8 cellular contexts compared by ENCODE assay signal in genomic region chr5:123670981-123671557, GRCh38.
A peak's percentile ranks its signal among the peaks of the same experiment; 100 is the strongest.
DNase-seq lines count a peak whose midpoint lies in the region; ATAC-seq and TF ChIP-seq lines count a peak whose summit lies in the region.

No MANE protein-coding gene starts in this region.

- intact Hi-C loops in activated CD8-positive, alpha-beta T cell treated with anti-CD3 and anti-CD28 coated beads for 36 hours (cut with micrococcal nuclease): no loop called here

- H3K4me1 Mint-ChIP-seq in activated CD8-positive, alpha-beta T cell treated with anti-CD3 and anti-CD28 coated beads for 36 hours (ENCODE audit: low read depth): no peaks in the 10 kb centered on the region

- DNase-seq in DMS114 treated with DMSO at 0.1 percent for 48 hours (lab: John Stamatoyannopoulos, UW; ENCODE audit: unreplicated experiment) (peak; percentile 58), NCI-H2227 (lab: John Stamatoyannopoulos, UW; ENCODE audit: unreplicated experiment) (peak; percentile 75), fibroblast of mammary gland (ENCODE audit: low read depth) (peak; percentile 57), nucleus accumbens (lab: John Stamatoyannopoulos, UW) (peak in 31 of 56 donors; percentile 0 to 69 (median 16)), NCI-H187 treated with DMSO at 0.1 percent for 48 hours (lab: John Stamatoyannopoulos, UW) (no peak)
- peak; percentile 76 for DNase-seq in activated CD8-positive, alpha-beta T cell treated with anti-CD3 and anti-CD28 coated beads for 36 hours

- H3K36me3 ChIP-seq in HEK293 (ENCODE audit: control insufficient read depth in 2 of 2, insufficient read depth in 1 of 2, low read length in 2 of 2): no peaks in the 10 kb centered on the region

- ATAC-seq in activated CD8-positive, alpha-beta T cell treated with anti-CD3 and anti-CD28 coated beads for 36 hours: no peak
- ATAC-seq in GM21528 (IDR thresholded peaks at IDR 0.05; ENCODE audit: low FRiP score, unreplicated experiment): no peak

- H3K4me3 ChIP-seq in HEK293 (ENCODE audit: low read depth, low read length) (no peak overlapping the region), fibroblast of mammary gland (ENCODE audit: control insufficient read depth, low read depth, low read length) (no peak overlapping the region)

- no peak overlapping the region for H3K27ac Mint-ChIP-seq in activated CD8-positive, alpha-beta T cell treated with anti-CD3 and anti-CD28 coated beads for 36 hours

- CTCF ChIA-PET in HEK293 (lab: Yijun Ruan, JAX): interaction anchor here (0.5 to 1.3 kb wide), 11 partner anchors 20 to 1046 kb away, joined by 3 to 7 read pairs (median 4); no protein-coding TSS in a partner anchor
- CTCF ChIA-PET in activated CD8-positive, alpha-beta T cell treated with anti-CD3 and anti-CD28 coated beads for 36 hours (lab: Charles Lee): interaction anchor here (0.6 to 2.9 kb wide), 7 partner anchors 7 to 591 kb away, joined by 3 to 8 read pairs (median 4); no protein-coding TSS in a partner anchor

- TF ChIP-seq CTCF in HEK293 (tag by site-specific recombination; IDR thresholded peaks at IDR 0.05) (peak; percentile 84), fibroblast of mammary gland (conservative IDR thresholded peaks at IDR 0.05; ENCODE audit: control insufficient read depth, insufficient read depth, low read depth, low read length) (peak; percentile 88)
- TF ChIP-seq CTCF in activated CD8-positive, alpha-beta T cell treated with anti-CD3 and anti-CD28 coated beads for 36 hours (IDR thresholded peaks at IDR 0.05): peak; percentile 82

- POLR2A ChIA-PET in HEK293 (lab: Yijun Ruan, JAX): interaction anchor here (0.6 kb wide), 1 partner anchor 41 kb away, joined by 3 read pairs; no protein-coding TSS in a partner anchor
- POLR2A ChIA-PET in activated CD8-positive, alpha-beta T cell treated with anti-CD3 and anti-CD28 coated beads for 36 hours (lab: Charles Lee): no interaction called here

- H3K4me1 ChIP-seq in HEK293 (ENCODE audit: control insufficient read depth, insufficient read depth, low read length): peaks cover 6% of the 10 kb centered on the region; the same call in 1 of the 2 replicates

- no peak overlapping the region for H3K4me3 Mint-ChIP-seq in activated CD8-positive, alpha-beta T cell treated with anti-CD3 and anti-CD28 coated beads for 36 hours

- no peak overlapping the region for H3K27ac ChIP-seq in HEK293 (ENCODE audit: extremely low read depth, low read depth, low read length)

- peaks cover 2% of the 10 kb centered on the region for H3K9me3 Mint-ChIP-seq in activated CD8-positive, alpha-beta T cell treated with anti-CD3 and anti-CD28 coated beads for 36 hours

- no peaks in the 10 kb centered on the region for H3K36me3 Mint-ChIP-seq in activated CD8-positive, alpha-beta T cell treated with anti-CD3 and anti-CD28 coated beads for 36 hours (ENCODE audit: low read depth)

- peaks cover 3% of the 10 kb centered on the region for H3K27me3 Mint-ChIP-seq in activated CD8-positive, alpha-beta T cell treated with anti-CD3 and anti-CD28 coated beads for 36 hours

- H3K9me3 ChIP-seq in HEK293 (ENCODE audit: control insufficient read depth, insufficient read depth, low read depth, low read length): no peaks in the 10 kb centered on the region

TF ChIP-seq in HEK293, 187 proteins besides CTCF, POLR2A, EP300 and RAD21 (continues in another document):
- peak; percentile 100 for TF ChIP-seq ZNF362 (tag by site-specific recombination; IDR thresholded peaks at IDR 0.05)
- TF ChIP-seq PRDM6 (tag by site-specific recombination; IDR thresholded peaks at IDR 0.05): peak; percentile 35; the same call in 1 of the 2 replicates
- TF ChIP-seq ZNF558 (tag by site-specific recombination; IDR thresholded peaks at IDR 0.05): peak; percentile 59; the same call in 1 of the 2 replicates
- 0 out of 2 replicates have a peak, but pooled peaks have one; percentile 43 for TF ChIP-seq ZNF580 (tag by site-specific recombination; IDR thresholded peaks at IDR 0.05)
- TF ChIP-seq ZNF2 (tag by site-specific recombination; IDR thresholded peaks at IDR 0.05): peak; percentile 61; the same call in 1 of the 2 replicates
- no peak for TF ChIP-seq ZNF398 (tag by site-specific recombination; IDR thresholded peaks at IDR 0.05)
- 0 out of 2 replicates have a peak, but pooled peaks have one; percentile 12 for TF ChIP-seq ZBTB8A (tag by site-specific recombination; IDR thresholded peaks at IDR 0.05)
- TF ChIP-seq ZNF239 (tag by site-specific recombination; IDR thresholded peaks at IDR 0.05): no peak
- TF ChIP-seq REPIN1 (tag by site-specific recombination; IDR thresholded peaks at IDR 0.05; ENCODE audit: low read depth): no peak
- no peak for TF ChIP-seq ZNF248 (tag by site-specific recombination; IDR thresholded peaks at IDR 0.05)
- no peak for TF ChIP-seq ZNF747 (tag by site-specific recombination; IDR thresholded peaks at IDR 0.05)
- peak; percentile 91 for TF ChIP-seq ZNF654 (tag by site-specific recombination; IDR thresholded peaks at IDR 0.05; ENCODE audit: low read depth)
- TF ChIP-seq ZNF521 (tag by site-specific recombination; IDR thresholded peaks at IDR 0.05): no peak
- TF ChIP-seq ZNF664 (tag by site-specific recombination; IDR thresholded peaks at IDR 0.05): peak; percentile 25; the same call in 1 of the 2 replicates
- TF ChIP-seq ZNF623 (tag by site-specific recombination; IDR thresholded peaks at IDR 0.05): no peak
- TF ChIP-seq GLIS1 (tag by site-specific recombination; IDR thresholded peaks at IDR 0.05): no peak
- TF ChIP-seq ZBTB11 (tag by site-specific recombination; conservative IDR thresholded peaks at IDR 0.05; ENCODE audit: low read depth): no peak
- no peak for TF ChIP-seq ZNF629 (tag by site-specific recombination; IDR thresholded peaks at IDR 0.05)
- 0 out of 2 replicates have a peak, but pooled peaks have one; percentile 53 for TF ChIP-seq SP7 (tag by site-specific recombination; IDR thresholded peaks at IDR 0.05)
